ENCODE assay signal across 1 cellular context in the genomic region with DNA sequence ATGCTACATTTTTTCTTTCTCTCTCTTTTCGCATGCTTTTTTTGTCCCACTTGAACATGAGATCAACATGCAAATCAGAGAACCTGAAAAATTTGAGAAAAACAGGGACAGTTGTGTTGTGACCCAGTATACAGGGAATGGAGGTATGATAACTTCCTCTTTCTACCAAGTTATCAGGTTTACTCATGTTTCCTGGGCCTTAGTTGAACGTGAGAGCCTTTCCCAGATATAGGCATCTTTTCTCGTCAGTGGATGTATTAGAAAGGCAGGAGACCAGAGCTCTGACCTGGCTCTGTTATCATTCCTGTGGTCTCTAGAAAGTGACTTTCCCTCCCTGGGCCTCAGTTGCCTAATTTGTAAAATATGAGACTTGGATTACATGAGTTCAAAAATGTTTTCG.
TF ChIP-seq lines count a peak whose summit lies in the region.

No MANE protein-coding gene starts in this region.

TF ChIP-seq in IMR-90, 13 proteins besides CTCF, POLR2A, EP300 and RAD21:
- TF ChIP-seq CEBPB (IDR thresholded peaks at IDR 0.05; ENCODE audit: low read depth, low read length) = no peak
- TF ChIP-seq RCOR1 (IDR thresholded peaks at IDR 0.05; ENCODE audit: insufficient replicate concordance, low read length) = no peak
- no peak for TF ChIP-seq SMC3 (IDR thresholded peaks at IDR 0.05; ENCODE audit: low read depth, low read length)
- no peak for TF ChIP-seq MAFK (IDR thresholded peaks at IDR 0.05; ENCODE audit: low read depth, low read length)
- no peak for TF ChIP-seq BHLHE40 (IDR thresholded peaks at IDR 0.05; ENCODE audit: low read depth, low read length)
- TF ChIP-seq, protein P1, sequence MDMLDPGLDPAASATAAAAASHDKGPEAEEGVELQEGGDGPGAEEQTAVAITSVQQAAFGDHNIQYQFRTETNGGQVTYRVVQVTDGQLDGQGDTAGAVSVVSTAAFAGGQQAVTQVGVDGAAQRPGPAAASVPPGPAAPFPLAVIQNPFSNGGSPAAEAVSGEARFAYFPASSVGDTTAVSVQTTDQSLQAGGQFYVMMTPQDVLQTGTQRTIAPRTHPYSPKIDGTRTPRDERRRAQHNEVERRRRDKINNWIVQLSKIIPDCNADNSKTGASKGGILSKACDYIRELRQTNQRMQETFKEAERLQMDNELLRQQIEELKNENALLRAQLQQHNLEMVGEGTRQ (IDR thresholded peaks at IDR 0.05; ENCODE audit: low read depth, low read length) = no peak
- TF ChIP-seq RFX5 (IDR thresholded peaks at IDR 0.05; ENCODE audit: low read depth, low read length) = no peak
- TF ChIP-seq, protein P2, sequence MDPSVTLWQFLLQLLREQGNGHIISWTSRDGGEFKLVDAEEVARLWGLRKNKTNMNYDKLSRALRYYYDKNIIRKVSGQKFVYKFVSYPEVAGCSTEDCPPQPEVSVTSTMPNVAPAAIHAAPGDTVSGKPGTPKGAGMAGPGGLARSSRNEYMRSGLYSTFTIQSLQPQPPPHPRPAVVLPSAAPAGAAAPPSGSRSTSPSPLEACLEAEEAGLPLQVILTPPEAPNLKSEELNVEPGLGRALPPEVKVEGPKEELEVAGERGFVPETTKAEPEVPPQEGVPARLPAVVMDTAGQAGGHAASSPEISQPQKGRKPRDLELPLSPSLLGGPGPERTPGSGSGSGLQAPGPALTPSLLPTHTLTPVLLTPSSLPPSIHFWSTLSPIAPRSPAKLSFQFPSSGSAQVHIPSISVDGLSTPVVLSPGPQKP (IDR thresholded peaks at IDR 0.05; ENCODE audit: borderline replicate concordance, low read depth, low read length) = no peak
